Comparison of ENCODE assay signal across 14 cellular contexts in genomic region chr3:32435911-32436815, GRCh38. TPM values are rescaled to one million over a fixed set of nuclear protein-coding genes. Genes with fewer than 3 reads are reported as not detected.
DNase-seq lines count a peak whose midpoint lies in the region; ATAC-seq, FAIRE-seq and TF ChIP-seq lines count a peak whose summit lies in the region.
"Had no signal": no experiment of that assay in that cellular context is flagged by ENCODE, and none has a peak within 500 bp of the region (broad histone marks: within the 10 kb centered on the region; RNA-seq: fewer than 3 reads in every experiment).

No MANE protein-coding gene starts in this region.

- TF ChIP-seq EP300 in HepG2 (IDR thresholded peaks at IDR 0.05; ENCODE audit: low read depth in 2 of 2, low read length in 2 of 2) = no peak
- no peak for TF ChIP-seq EP300 in HepG2 (CRISPR knock-in tag; IDR thresholded peaks at IDR 0.05; ENCODE audit: borderline replicate concordance)
- TF ChIP-seq EP300 in ovary (IDR thresholded peaks at IDR 0.05) = no peak

- TF ChIP-seq CTCF in HepG2 (CRISPR knock-in tag; IDR thresholded peaks at IDR 0.05) (0 out of 2 replicates have a peak, but pooled peaks have one; percentile 7), A673 (conservative IDR thresholded peaks at IDR 0.05; ENCODE audit: low read depth, low read length) (no peak), ovary (IDR thresholded peaks at IDR 0.05) (no peak)

- in situ Hi-C loops in HepG2 (cut with HindIII; ENCODE audit: extremely low pct_ligation_motif_present, low pct_unique_long_range_greater_than_20kb) = no loop called here

- peaks cover 94% of the 10 kb centered on the region for H3K4me1 ChIP-seq in CD4-positive, alpha-beta memory T cell (ENCODE audit: insufficient read depth, low read length)
- H3K4me1 ChIP-seq in HepG2 (ENCODE audit: insufficient read depth, low read length) = no peaks in the 10 kb centered on the region
- no peaks in the 10 kb centered on the region for H3K4me1 ChIP-seq in A673 (ENCODE audit: insufficient read depth, low read length, poor library complexity, severe bottlenecking)
- no peaks in the 10 kb centered on the region for H3K4me1 ChIP-seq in ovary (ENCODE audit: insufficient read depth)
- H3K4me1 ChIP-seq: adrenal gland, testis had no signal

- POLR2A ChIA-PET in CD4-positive, alpha-beta memory T cell (lab: Charles Lee; ENCODE audit: partially characterized antibody) = interaction anchor here (1.8 to 20.1 kb wide), 2 partner anchors 18 to 22 kb away, joined by 7 to 415 read pairs; no protein-coding TSS in a partner anchor
- POLR2A ChIA-PET in activated CD8-positive, alpha-beta T cell treated with anti-CD3 and anti-CD28 coated beads, Interleukin-2, amount 10 ng/mL, durations not matched to agents 7 days and 5 days (lab: Charles Lee) = interaction anchor here (0.7 to 1.7 kb wide), 5 partner anchors 11 to 25 kb away, joined by 3 to 6 read pairs (median 4); no protein-coding TSS in a partner anchor
- POLR2A ChIA-PET in HepG2 (lab: Yijun Ruan, JAX) = no interaction called here
- POLR2A ChIA-PET in A673 (lab: Charles Lee; ENCODE audit: low non-redundant PET) = no interaction called here

- H3K27ac Mint-ChIP-seq in CD4-positive, alpha-beta memory T cell = peak overlapping the region; percentile 81 to 93 (median 85)
- peak overlapping the region; percentile 81 for H3K27ac Mint-ChIP-seq in activated CD8-positive, alpha-beta T cell treated with anti-CD3 and anti-CD28 coated beads, Interleukin-2, amount 10 ng/mL, durations not matched to agents 7 days and 5 days
- H3K27ac Mint-ChIP-seq: GM23338 had no signal

- no peaks in the 10 kb centered on the region for H3K9me3 Mint-ChIP-seq in CD4-positive, alpha-beta memory T cell
- H3K9me3 Mint-ChIP-seq in activated CD8-positive, alpha-beta T cell treated with anti-CD3 and anti-CD28 coated beads, Interleukin-2, amount 10 ng/mL, durations not matched to agents 7 days and 5 days (ENCODE audit: insufficient read depth) = no peaks in the 10 kb centered on the region
- H3K9me3 Mint-ChIP-seq: GM23338 had no signal

- no peak for TF ChIP-seq RAD21 in HepG2 (CRISPR knock-in tag; IDR thresholded peaks at IDR 0.05)

- peaks cover 52 to 91% (median 70%) of the 10 kb centered on the region in 4 donors for H3K4me1 Mint-ChIP-seq in CD4-positive, alpha-beta memory T cell
- H3K4me1 Mint-ChIP-seq in activated CD8-positive, alpha-beta T cell treated with anti-CD3 and anti-CD28 coated beads, Interleukin-2, amount 10 ng/mL, durations not matched to agents 7 days and 5 days (ENCODE audit: low read depth) = peaks cover 77% of the 10 kb centered on the region

- H3K4me3 Mint-ChIP-seq in CD4-positive, alpha-beta memory T cell = peak overlapping the region in 6 of 8 donors; percentile 31 to 79 (median 57)
- H3K4me3 Mint-ChIP-seq in activated CD8-positive, alpha-beta T cell treated with anti-CD3 and anti-CD28 coated beads, Interleukin-2, amount 10 ng/mL, durations not matched to agents 7 days and 5 days = peak overlapping the region; percentile 16
- H3K4me3 Mint-ChIP-seq: GM23338 had no signal

- no peak for TF ChIP-seq POLR2A in GM12892 (IDR thresholded peaks at IDR 0.05; ENCODE audit: low read depth, low read length)
- no peak for TF ChIP-seq POLR2A in HepG2 (IDR thresholded peaks at IDR 0.05; ENCODE audit: insufficient read depth in 1 of 2, low read depth in 2 of 2, low read length in 2 of 2)
- no peak for TF ChIP-seq POLR2A in ovary (IDR thresholded peaks at IDR 0.05)

- peak in 1 of 5 donors; percentile 32 for DNase-seq in CD4-positive, alpha-beta memory T cell
- DNase-seq in GM12892 (ENCODE audit: insufficient read length) (no peak), HepG2 (ENCODE audit: low spot score) (no peak), epidermal melanocyte (ENCODE audit: insufficient read length, low spot score) (no peak), NCI-H2029 treated with DMSO at 0.1 percent for 48 hours (lab: John Stamatoyannopoulos, UW) (no peak), A673 (ENCODE audit: low spot score) (no peak), ovary (no peak)
- peak; percentile 34 for DNase-seq in activated CD8-positive, alpha-beta T cell treated with anti-CD3 and anti-CD28 coated beads, Interleukin-2, amount 10 ng/mL, durations not matched to agents 7 days and 5 days
- DNase-seq: activated CD4-positive, alpha-beta T cell treated with anti-CD3 and anti-CD28 coated beads for 1 hour; lower lobe of right lung; testis had no signal

- H3K9me3 ChIP-seq in CD4-positive, alpha-beta memory T cell (ENCODE audit: control insufficient read depth in 1 of 2, low read length in 2 of 2) = no peaks in the 10 kb centered on the region
- H3K9me3 ChIP-seq in HepG2 (ENCODE audit: low read length) = no peaks in the 10 kb centered on the region
- no peaks in the 10 kb centered on the region for H3K9me3 ChIP-seq in A673 (ENCODE audit: low read depth, low read length, poor library complexity, severe bottlenecking)
- no peaks in the 10 kb centered on the region for H3K9me3 ChIP-seq in ovary
- H3K9me3 ChIP-seq: adrenal gland, lower lobe of right lung, testis had no signal

- BruUV-seq in HepG2 (replicated peaks; lab: Mats Ljungman, UMichigan) (no TSS peak), A673 (replicated peaks; lab: Mats Ljungman, UMichigan) (no TSS peak)

- H3K36me3 ChIP-seq in CD4-positive, alpha-beta memory T cell (ENCODE audit: insufficient read depth, low read length) = no peaks in the 10 kb centered on the region
- H3K36me3 ChIP-seq in HepG2 (replicated peaks in 1 of 2; ENCODE audit: control insufficient read depth in 1 of 2, insufficient read depth in 2 of 2, low read length in 2 of 2) (no peaks in the 10 kb centered on the region), A673 (ENCODE audit: insufficient read depth, low read length, poor library complexity, severe bottlenecking) (no peaks in the 10 kb centered on the region), ovary (no peaks in the 10 kb centered on the region)
- H3K36me3 ChIP-seq: adrenal gland, lower lobe of right lung had no signal

- FAIRE-seq in GM12892 (lab: Jason Lieb, UNC) = peak; percentile 57
- no peak for FAIRE-seq in HepG2 (lab: Jason Lieb, UNC)

- H3K27me3 ChIP-seq in CD4-positive, alpha-beta memory T cell (ENCODE audit: insufficient read depth, low read length) = no peaks in the 10 kb centered on the region
- no peaks in the 10 kb centered on the region for H3K27me3 ChIP-seq in HepG2 (ENCODE audit: control insufficient read depth in 1 of 2, insufficient read depth in 2 of 2, low read length in 2 of 2)
- no peaks in the 10 kb centered on the region for H3K27me3 ChIP-seq in A673 (replicated peaks; ENCODE audit: insufficient read depth, low read depth, low read length, poor library complexity)
- H3K27me3 ChIP-seq in ovary = no peaks in the 10 kb centered on the region
- H3K27me3 ChIP-seq: adrenal gland, testis had no signal

- peak overlapping the region; percentile 35 for H3K27ac ChIP-seq in CD4-positive, alpha-beta memory T cell (ENCODE audit: low read depth, low read length)
- H3K27ac ChIP-seq in HepG2 (ENCODE audit: extremely low read length, insufficient read depth, low read length) (no peak overlapping the region), A673 (ENCODE audit: low read depth, low read length, poor library complexity, severe bottlenecking) (no peak overlapping the region), ovary (no peak overlapping the region)
- H3K27ac ChIP-seq: adrenal gland, lower lobe of right lung, testis had no signal

- H3K4me2 ChIP-seq in HepG2 (ENCODE audit: low read depth, low read length) = no peak overlapping the region
- H3K4me2 ChIP-seq: GM23338 had no signal

- H3K27me3 Mint-ChIP-seq in CD4-positive, alpha-beta memory T cell = no peaks in the 10 kb centered on the region
- H3K27me3 Mint-ChIP-seq in activated CD8-positive, alpha-beta T cell treated with anti-CD3 and anti-CD28 coated beads, Interleukin-2, amount 10 ng/mL, durations not matched to agents 7 days and 5 days (ENCODE audit: low read depth) = no peaks in the 10 kb centered on the region

- peak; percentile 17 for ATAC-seq in activated CD8-positive, alpha-beta T cell treated with anti-CD3 and anti-CD28 coated beads, Interleukin-2, amount 10 ng/mL, durations not matched to agents 7 days and 5 days
- no peak for ATAC-seq in HepG2
- ATAC-seq: esophagus mucosa, GM23338, lower lobe of right lung had no signal

- no peak overlapping the region for H3K9ac ChIP-seq in HepG2 (ENCODE audit: insufficient read depth, low read depth, low read length)

- no peak overlapping the region for H3K4me3 ChIP-seq in CD4-positive, alpha-beta memory T cell (ENCODE audit: low read length in 2 of 2)
- H3K4me3 ChIP-seq in HepG2 (replicated peaks in 1 of 3; ENCODE audit: insufficient read depth in 1 of 3, low read depth in 2 of 3, low read length in 3 of 3) (no peak overlapping the region), A673 (ENCODE audit: low read depth, low read length, poor library complexity, severe bottlenecking) (no peak overlapping the region), ovary (no peak overlapping the region)
- H3K4me3 ChIP-seq: adrenal gland, GM23338, lower lobe of right lung, testis had no signal

- CTCF ChIA-PET in CD4-positive, alpha-beta memory T cell (lab: Charles Lee; ENCODE audit: partially characterized antibody) = interaction anchor here (1.1 to 5.5 kb wide), 3 partner anchors 14 to 66 kb away, joined by 3 to 27 read pairs (median 4); partner anchors contain the start of gene CMTM6
- CTCF ChIA-PET in activated CD8-positive, alpha-beta T cell treated with anti-CD3 and anti-CD28 coated beads, Interleukin-2, amount 10 ng/mL, durations not matched to agents 7 days and 5 days (lab: Charles Lee) = interaction anchor here (1.0 to 4.9 kb wide), 8 partner anchors 13 to 62 kb away, joined by 3 to 29 read pairs (median 6); no protein-coding TSS in a partner anchor
- CTCF ChIA-PET in HepG2 (lab: Yijun Ruan, JAX; ENCODE audit: low intra/inter-chr PET ratio, low total read pairs) = no interaction called here
- CTCF ChIA-PET in A673 (lab: Charles Lee) = no interaction called here

- H2AFZ ChIP-seq in HepG2 (ENCODE audit: low read length) = no peak overlapping the region
- H2AFZ ChIP-seq: GM23338 had no signal

- intact Hi-C loops in CD4-positive, alpha-beta memory T cell (cut with micrococcal nuclease) = no loop called here
- intact Hi-C loops in HepG2 (cut with micrococcal nuclease; ENCODE audit: unreplicated experiment) = no loop called here
- intact Hi-C loops in A673 (cut with micrococcal nuclease; ENCODE audit: unreplicated experiment) = no loop called here
- intact Hi-C loops in ovary (cut with DNase I) = no loop called here

- peaks cover 0 to 9% of the 10 kb centered on the region in 2 donors for H3K36me3 Mint-ChIP-seq in CD4-positive, alpha-beta memory T cell
- peaks cover 10% of the 10 kb centered on the region for H3K36me3 Mint-ChIP-seq in activated CD8-positive, alpha-beta T cell treated with anti-CD3 and anti-CD28 coated beads, Interleukin-2, amount 10 ng/mL, durations not matched to agents 7 days and 5 days (ENCODE audit: low read depth)

- WGBS in HepG2 (ENCODE audit: low lambda C conversion rate) = 96% methylated on average over 4 of the region's 4 CpGs
- 75 to 82% (median 77%) methylated on average over 4 of the region's 4 CpGs for WGBS in ovary, 3 donors

- H4K20me1 ChIP-seq in HepG2 (ENCODE audit: insufficient read depth, low read length) = no peaks in the 10 kb centered on the region

- peaks cover 7% of the 10 kb centered on the region for H3K79me2 ChIP-seq in HepG2 (ENCODE audit: insufficient read depth, low read length)

RNA-seq across cellular contexts. Expression of gene CMTM7, which starts 44.5 kb away (rescaled TPM):
- total RNA-seq in CD4-positive, alpha-beta memory T cell = 10 to 100 TPM; 44.2 to 48.0 TPM
- polyA plus RNA-seq in CD4-positive, alpha-beta memory T cell = 100 to 1,000 TPM in 1 of 2 donors, 10 to 100 TPM in 1; 83.4 to 137 TPM
- 6.5 TPM for polyA plus RNA-seq in GM12892 (2012; ENCODE audit: missing spikeins)
- total RNA-seq in activated CD8-positive, alpha-beta T cell treated with anti-CD3 and anti-CD28 coated beads, Interleukin-2, amount 10 ng/mL, durations not matched to agents 7 days and 5 days = 10 to 100 TPM; 38.3 to 42.3 TPM
- total RNA-seq in HepG2 (2016; rRNA removed; fragmentation: Illumina TruSeq; extraction: Trizol) (16.3 and 20.9 TPM in 2 replicates), A673 (2021) (0.79 TPM in 1 of 2 replicates, not detected in the other), ovary (10 to 100 TPM in 3 of 7 donors, 1 to 10 TPM in 4; 2.7 to 63.4 (median 7.6) TPM)
- total RNA-seq in HepG2 (2016; cell fraction: cytosol; rRNA removed; fragmentation: Illumina TruSeq; extraction: Trizol; ENCODE audit: low read depth) = 22.9 and 35.2 TPM in 2 replicates
- total RNA-seq in HepG2 (2016; cell fraction: insoluble cytoplasmic fraction; rRNA removed; fragmentation: Illumina TruSeq; extraction: Trizol) = 17.4 and 22.1 TPM in 2 replicates
- total RNA-seq in HepG2 (2016; cell fraction: membrane; rRNA removed; fragmentation: Illumina TruSeq; extraction: Trizol) = 31.5 and 35.8 TPM in 2 replicates
- 21.3 and 25.3 TPM in 2 replicates for total RNA-seq in HepG2 (2016; cell fraction: nucleus; rRNA removed; fragmentation: Illumina TruSeq; extraction: Trizol)
- polyA plus RNA-seq in HepG2 (2011; rRNA removed) (21.4 and 21.5 TPM in 2 replicates), ovary (10 to 100 TPM in 1 of 2 donors, 1 to 10 TPM in 1; 4.7 to 20.3 TPM)
- polyA plus RNA-seq in HepG2 (2011; cell fraction: cytosol; rRNA removed) = 18.5 and 26.0 TPM in 2 replicates
- polyA plus RNA-seq in HepG2 (2011; cell fraction: nucleus; rRNA removed) = 17.4 and 20.3 TPM in 2 replicates
- 12.6 and 15.2 TPM in 2 replicates for polyA plus RNA-seq in HepG2 (2012)
- 65.0 and 80.4 TPM in 2 replicates for polyA plus RNA-seq in HepG2 (2016; cell fraction: cytosol; fragmentation: Illumina TruSeq; extraction: Trizol; ENCODE audit: low read depth)
- 41.8 and 49.0 TPM in 2 replicates for polyA plus RNA-seq in HepG2 (2016; cell fraction: insoluble cytoplasmic fraction; fragmentation: Illumina TruSeq; extraction: Trizol; ENCODE audit: low read depth)
- 78.5 and 84.2 TPM in 2 replicates for polyA plus RNA-seq in HepG2 (2016; cell fraction: membrane; fragmentation: Illumina TruSeq; extraction: Trizol; ENCODE audit: low read depth)
- 56.7 and 59.4 TPM in 2 replicates for polyA plus RNA-seq in HepG2 (2016; cell fraction: nucleus; fragmentation: Illumina TruSeq; extraction: Trizol; ENCODE audit: insufficient read depth, low read depth)
- 0.16 and 25.3 TPM in 2 replicates for polyA minus RNA-seq in HepG2 (2011; rRNA and poly(A)+ RNA removed; ENCODE audit: low replicate concordance)
- 15.5 and 16.0 TPM in 2 replicates for polyA minus RNA-seq in HepG2 (2011; cell fraction: cytosol; rRNA and poly(A)+ RNA removed)
- polyA minus RNA-seq in HepG2 (2011; cell fraction: nucleus; rRNA and poly(A)+ RNA removed) = 11.4 and 13.4 TPM in 2 replicates

Comparison
In these comparisons a context has a peak if more than half of its experiments do, and no peak if none do; other contexts are left out.
1. CTCF ChIA-PET loops: an anchor here in CD4-positive, alpha-beta memory T cell (1.1 to 5.5 kb wide) and activated CD8-positive, alpha-beta T cell treated with anti-CD3 and anti-CD28 coated beads, Interleukin-2, amount 10 ng/mL, durations not matched to agents 7 days and 5 days (1.0 to 4.9 kb wide); none called in HepG2 and A673.
2. POLR2A ChIA-PET loops: an anchor here in CD4-positive, alpha-beta memory T cell (1.8 to 20.1 kb wide) and activated CD8-positive, alpha-beta T cell treated with anti-CD3 and anti-CD28 coated beads, Interleukin-2, amount 10 ng/mL, durations not matched to agents 7 days and 5 days (0.7 to 1.7 kb wide); none called in HepG2 and A673.